In the genomic region with DNA sequence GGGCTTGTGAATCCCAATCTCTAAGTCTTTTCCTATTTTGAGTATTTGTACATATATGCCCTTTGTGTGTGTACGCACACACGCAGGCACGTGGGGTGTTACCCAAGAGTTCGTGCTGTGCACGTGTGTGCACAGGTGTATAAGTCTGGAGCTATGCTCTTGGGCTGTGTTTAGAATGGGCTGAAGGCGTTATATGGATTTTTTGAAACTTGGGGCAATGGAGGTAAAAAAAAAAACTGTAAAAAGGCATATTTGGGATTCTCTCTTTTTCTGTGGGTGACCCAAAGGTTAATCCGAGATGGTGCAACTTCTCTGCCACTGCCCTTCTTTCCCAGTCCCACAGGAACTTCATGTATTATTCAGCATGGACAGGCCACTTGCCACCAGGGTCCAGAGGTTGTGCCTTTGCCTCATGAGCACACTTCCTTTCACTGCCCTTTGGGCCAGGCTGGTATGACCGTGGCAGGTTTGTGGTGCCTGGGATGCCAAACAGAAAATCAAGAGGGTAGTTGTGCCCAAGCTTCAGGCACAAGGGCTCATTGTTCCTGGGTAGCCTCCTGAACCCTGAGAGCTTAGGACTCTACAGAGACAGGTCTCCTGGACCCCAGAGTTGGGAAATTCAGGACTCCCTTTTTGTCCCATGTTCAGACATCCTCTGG, we compare ENCODE assay signal across 1 cellular context.
TF ChIP-seq lines count a peak whose summit lies in the region.

No MANE protein-coding gene starts in this region.

TF ChIP-seq in HCT116, 20 proteins besides CTCF, POLR2A, EP300 and RAD21 (continued from another document):
- TF ChIP-seq, protein P1, sequence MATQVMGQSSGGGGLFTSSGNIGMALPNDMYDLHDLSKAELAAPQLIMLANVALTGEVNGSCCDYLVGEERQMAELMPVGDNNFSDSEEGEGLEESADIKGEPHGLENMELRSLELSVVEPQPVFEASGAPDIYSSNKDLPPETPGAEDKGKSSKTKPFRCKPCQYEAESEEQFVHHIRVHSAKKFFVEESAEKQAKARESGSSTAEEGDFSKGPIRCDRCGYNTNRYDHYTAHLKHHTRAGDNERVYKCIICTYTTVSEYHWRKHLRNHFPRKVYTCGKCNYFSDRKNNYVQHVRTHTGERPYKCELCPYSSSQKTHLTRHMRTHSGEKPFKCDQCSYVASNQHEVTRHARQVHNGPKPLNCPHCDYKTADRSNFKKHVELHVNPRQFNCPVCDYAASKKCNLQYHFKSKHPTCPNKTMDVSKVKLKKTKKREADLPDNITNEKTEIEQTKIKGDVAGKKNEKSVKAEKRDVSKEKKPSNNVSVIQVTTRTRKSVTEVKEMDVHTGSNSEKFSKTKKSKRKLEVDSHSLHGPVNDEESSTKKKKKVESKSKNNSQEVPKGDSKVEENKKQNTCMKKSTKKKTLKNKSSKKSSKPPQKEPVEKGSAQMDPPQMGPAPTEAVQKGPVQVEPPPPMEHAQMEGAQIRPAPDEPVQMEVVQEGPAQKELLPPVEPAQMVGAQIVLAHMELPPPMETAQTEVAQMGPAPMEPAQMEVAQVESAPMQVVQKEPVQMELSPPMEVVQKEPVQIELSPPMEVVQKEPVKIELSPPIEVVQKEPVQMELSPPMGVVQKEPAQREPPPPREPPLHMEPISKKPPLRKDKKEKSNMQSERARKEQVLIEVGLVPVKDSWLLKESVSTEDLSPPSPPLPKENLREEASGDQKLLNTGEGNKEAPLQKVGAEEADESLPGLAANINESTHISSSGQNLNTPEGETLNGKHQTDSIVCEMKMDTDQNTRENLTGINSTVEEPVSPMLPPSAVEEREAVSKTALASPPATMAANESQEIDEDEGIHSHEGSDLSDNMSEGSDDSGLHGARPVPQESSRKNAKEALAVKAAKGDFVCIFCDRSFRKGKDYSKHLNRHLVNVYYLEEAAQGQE (IDR thresholded peaks at IDR 0.05; ENCODE audit: low read depth): no peak
- TF ChIP-seq ELF1 (IDR thresholded peaks at IDR 0.05; ENCODE audit: borderline replicate concordance, low read depth) (no peak), JUND (IDR thresholded peaks at IDR 0.05) (no peak), SRF (IDR thresholded peaks at IDR 0.05; ENCODE audit: low read depth) (no peak), EZH2 (IDR thresholded peaks at IDR 0.05) (no peak), POLR2AphosphoS5 (IDR thresholded peaks at IDR 0.05; ENCODE audit: low read depth, low read length) (no peak), CBX3 (IDR thresholded peaks at IDR 0.05; ENCODE audit: low read depth) (no peak), TCF7L2 (IDR thresholded peaks at IDR 0.05; ENCODE audit: borderline replicate concordance, extremely low read depth, insufficient read depth, insufficient read length) (no peak), CEBPB (IDR thresholded peaks at IDR 0.05; ENCODE audit: low read depth) (no peak)
- TF ChIP-seq, protein P2, sequence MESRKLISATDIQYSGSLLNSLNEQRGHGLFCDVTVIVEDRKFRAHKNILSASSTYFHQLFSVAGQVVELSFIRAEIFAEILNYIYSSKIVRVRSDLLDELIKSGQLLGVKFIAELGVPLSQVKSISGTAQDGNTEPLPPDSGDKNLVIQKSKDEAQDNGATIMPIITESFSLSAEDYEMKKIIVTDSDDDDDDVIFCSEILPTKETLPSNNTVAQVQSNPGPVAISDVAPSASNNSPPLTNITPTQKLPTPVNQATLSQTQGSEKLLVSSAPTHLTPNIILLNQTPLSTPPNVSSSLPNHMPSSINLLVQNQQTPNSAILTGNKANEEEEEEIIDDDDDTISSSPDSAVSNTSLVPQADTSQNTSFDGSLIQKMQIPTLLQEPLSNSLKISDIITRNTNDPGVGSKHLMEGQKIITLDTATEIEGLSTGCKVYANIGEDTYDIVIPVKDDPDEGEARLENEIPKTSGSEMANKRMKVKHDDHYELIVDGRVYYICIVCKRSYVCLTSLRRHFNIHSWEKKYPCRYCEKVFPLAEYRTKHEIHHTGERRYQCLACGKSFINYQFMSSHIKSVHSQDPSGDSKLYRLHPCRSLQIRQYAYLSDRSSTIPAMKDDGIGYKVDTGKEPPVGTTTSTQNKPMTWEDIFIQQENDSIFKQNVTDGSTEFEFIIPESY (IDR thresholded peaks at IDR 0.05; ENCODE audit: extremely low read depth, insufficient replicate concordance, low read length): no peak
